Comparison of ENCODE assay signal across 8 cellular contexts in genomic region chr22:17243524-17243923, GRCh38. TPM values are rescaled to one million over a fixed set of nuclear protein-coding genes. Genes with fewer than 3 reads are reported as not detected.
DNase-seq lines count a peak whose midpoint lies in the region; ATAC-seq, FAIRE-seq and TF ChIP-seq lines count a peak whose summit lies in the region.

No MANE protein-coding gene starts in this region.

- intact Hi-C loops in right lobe of liver (cut with DNase I) (no loop called here), HepG2 (cut with micrococcal nuclease; ENCODE audit: unreplicated experiment) (no loop called here), sciatic nerve (cut with DNase I) (no loop called here)

- H3K4me1 Mint-ChIP-seq in T-helper 17 cell, result no peaks in the 10 kb centered on the region
- H3K4me1 Mint-ChIP-seq in immature natural killer cell, result no peaks in the 10 kb centered on the region

- no peak for TF ChIP-seq RAD21 in HepG2 (CRISPR knock-in tag; IDR thresholded peaks at IDR 0.05)

- no peaks in the 10 kb centered on the region for H3K4me1 ChIP-seq in right lobe of liver
- no peaks in the 10 kb centered on the region for H3K4me1 ChIP-seq in HepG2 (ENCODE audit: insufficient read depth, low read length)

- DNase-seq in right lobe of liver, result no peak
- no peak for DNase-seq in HepG2 (ENCODE audit: low spot score)
- DNase-seq in T-helper 17 cell, result no peak
- no peak for DNase-seq in sciatic nerve (ENCODE audit: low spot score)
- DNase-seq in cerebellar nuclear complex (lab: John Stamatoyannopoulos, UW), result no peak
- DNase-seq in coronary artery (ENCODE audit: low spot score), result no peak
- no peak for DNase-seq in immature natural killer cell

- H4K20me1 ChIP-seq in HepG2 (ENCODE audit: insufficient read depth, low read length), result no peaks in the 10 kb centered on the region

- no peak overlapping the region for H3K4me2 ChIP-seq in HepG2 (ENCODE audit: low read depth, low read length)

- TF ChIP-seq CTCF in right lobe of liver (IDR thresholded peaks at IDR 0.05), result no peak
- TF ChIP-seq CTCF in HepG2 (CRISPR knock-in tag; IDR thresholded peaks at IDR 0.05), result no peak
- no peak for TF ChIP-seq CTCF in coronary artery (IDR thresholded peaks at IDR 0.05)

- H3K36me3 ChIP-seq in right lobe of liver (no peaks in the 10 kb centered on the region), HepG2 (replicated peaks in 1 of 2; ENCODE audit: control insufficient read depth in 1 of 2, insufficient read depth in 2 of 2, low read length in 2 of 2) (no peaks in the 10 kb centered on the region)

- no peaks in the 10 kb centered on the region for H3K9me3 ChIP-seq in right lobe of liver
- H3K9me3 ChIP-seq in HepG2 (ENCODE audit: low read length), result no peaks in the 10 kb centered on the region
- no peaks in the 10 kb centered on the region for H3K9me3 ChIP-seq in T-helper 17 cell (ENCODE audit: control insufficient read depth, low read length, poor library complexity, severe bottlenecking)

- CTCF ChIA-PET in HepG2 (lab: Yijun Ruan, JAX; ENCODE audit: low intra/inter-chr PET ratio, low total read pairs), result no interaction called here

- no peaks in the 10 kb centered on the region for H3K9me3 Mint-ChIP-seq in immature natural killer cell

- H3K36me3 Mint-ChIP-seq in T-helper 17 cell (ENCODE audit: low read depth) (no peaks in the 10 kb centered on the region), immature natural killer cell (no peaks in the 10 kb centered on the region)

- H3K4me3 Mint-ChIP-seq in T-helper 17 cell (no peak overlapping the region), immature natural killer cell (no peak overlapping the region)

- H2AFZ ChIP-seq in HepG2 (ENCODE audit: low read length), result no peak overlapping the region

- in situ Hi-C loops in HepG2 (cut with HindIII; ENCODE audit: extremely low pct_ligation_motif_present, low pct_unique_long_range_greater_than_20kb), result no loop called here

- FAIRE-seq in HepG2 (lab: Jason Lieb, UNC), result no peak

- H3K27ac Mint-ChIP-seq in T-helper 17 cell (no peak overlapping the region), immature natural killer cell (peak overlapping the region in 1 of 6 donors; percentile 56)

- TF ChIP-seq POLR2A in right lobe of liver (IDR thresholded peaks at IDR 0.05) (no peak), HepG2 (IDR thresholded peaks at IDR 0.05; ENCODE audit: insufficient read depth in 1 of 2, low read depth in 2 of 2, low read length in 2 of 2) (no peak)

- no peaks in the 10 kb centered on the region for H3K27me3 Mint-ChIP-seq in T-helper 17 cell
- H3K27me3 Mint-ChIP-seq in immature natural killer cell (ENCODE audit: low read depth in 3 of 3), result peaks cover 0 to 2% (median 0%) of the 10 kb centered on the region in 3 donors

- no TSS peak for BruUV-seq in HepG2 (replicated peaks; lab: Mats Ljungman, UMichigan)

- POLR2A ChIA-PET in HepG2 (lab: Yijun Ruan, JAX), result no interaction called here

- 78% methylated on average over 3 of the region's 6 CpGs for WGBS in right lobe of liver (ENCODE audit: insufficient coverage, low coverage, low lambda C conversion rate, missing lambda C conversion rate)
- 6% methylated on average over 6 of the region's 6 CpGs for WGBS in HepG2 (ENCODE audit: low lambda C conversion rate)

- ATAC-seq in right lobe of liver (peak; percentile 58 to 64 (median 64)), HepG2 (no peak), HG02973 (IDR thresholded peaks at IDR 0.05; ENCODE audit: unreplicated experiment) (peak; percentile 85), T-helper 17 cell (peak; percentile 63), sciatic nerve (peak; percentile 67)

- H3K79me2 ChIP-seq in HepG2 (ENCODE audit: insufficient read depth, low read length), result no peaks in the 10 kb centered on the region

- H3K9ac ChIP-seq in HepG2 (ENCODE audit: insufficient read depth, low read depth, low read length), result no peak overlapping the region

- H3K4me3 ChIP-seq in right lobe of liver (no peak overlapping the region), HepG2 (replicated peaks in 1 of 3; ENCODE audit: insufficient read depth in 1 of 3, low read depth in 2 of 3, low read length in 3 of 3) (no peak overlapping the region), coronary artery (no peak overlapping the region)

- H3K27ac ChIP-seq in right lobe of liver (no peak overlapping the region), HepG2 (ENCODE audit: extremely low read length, insufficient read depth, low read length) (no peak overlapping the region), coronary artery (no peak overlapping the region)

- H3K27me3 ChIP-seq in right lobe of liver (no peaks in the 10 kb centered on the region), HepG2 (ENCODE audit: control insufficient read depth in 1 of 2, insufficient read depth in 2 of 2, low read length in 2 of 2) (no peaks in the 10 kb centered on the region)

- TF ChIP-seq EP300 in HepG2 (IDR thresholded peaks at IDR 0.05; ENCODE audit: low read depth in 2 of 2, low read length in 2 of 2) (no peak), HepG2 (CRISPR knock-in tag; IDR thresholded peaks at IDR 0.05; ENCODE audit: borderline replicate concordance) (no peak)

TF ChIP-seq in HepG2, 621 proteins besides CTCF, POLR2A, EP300 and RAD21:
- TF ChIP-seq MTF2 (CRISPR knock-in tag; IDR thresholded peaks at IDR 0.05; ENCODE audit: borderline replicate concordance), result no peak
- no peak for TF ChIP-seq ATM (IDR thresholded peaks at IDR 0.05; ENCODE audit: borderline replicate concordance)
- TF ChIP-seq IRF9 (CRISPR knock-in tag; IDR thresholded peaks at IDR 0.05; ENCODE audit: borderline replicate concordance), result no peak
- TF ChIP-seq POLR2AphosphoS5 (IDR thresholded peaks at IDR 0.05; ENCODE audit: low read depth, low read length), result no peak
- TF ChIP-seq ZBTB7B (CRISPR knock-in tag; IDR thresholded peaks at IDR 0.05), result no peak
- no peak for TF ChIP-seq KMT2B (CRISPR knock-in tag; IDR thresholded peaks at IDR 0.05)

RNA-seq across cellular contexts. Expression of gene ADA2, which starts 24.3 kb away (rescaled TPM):
- total RNA-seq in right lobe of liver, result 10 to 100 TPM in 2 of 6 experiments, 1 to 10 TPM in 4; 5.3 to 25.8 (median 8.8) TPM
- not detected in 2 replicates for total RNA-seq in HepG2 (2016; rRNA removed; fragmentation: Illumina TruSeq; extraction: Trizol)
- total RNA-seq in HepG2 (2016; cell fraction: cytosol; rRNA removed; fragmentation: Illumina TruSeq; extraction: Trizol; ENCODE audit: low read depth), result not detected in 2 replicates
- total RNA-seq in HepG2 (2016; cell fraction: insoluble cytoplasmic fraction; rRNA removed; fragmentation: Illumina TruSeq; extraction: Trizol), result not detected in 2 replicates
- not detected in 2 replicates for total RNA-seq in HepG2 (2016; cell fraction: membrane; rRNA removed; fragmentation: Illumina TruSeq; extraction: Trizol)
- not detected in 2 replicates for total RNA-seq in HepG2 (2016; cell fraction: nucleus; rRNA removed; fragmentation: Illumina TruSeq; extraction: Trizol)
- polyA plus RNA-seq in HepG2 (2011; rRNA removed), result not detected in 2 replicates
- polyA plus RNA-seq in HepG2 (2011; cell fraction: cytosol; rRNA removed), result not detected in 2 replicates
- polyA plus RNA-seq in HepG2 (2011; cell fraction: nucleus; rRNA removed), result not detected in 2 replicates
- polyA plus RNA-seq in HepG2 (2012), result not detected in 2 replicates
- polyA plus RNA-seq in HepG2 (2016; cell fraction: cytosol; fragmentation: Illumina TruSeq; extraction: Trizol; ENCODE audit: low read depth), result not detected in 2 replicates
- not detected in 2 replicates for polyA plus RNA-seq in HepG2 (2016; cell fraction: insoluble cytoplasmic fraction; fragmentation: Illumina TruSeq; extraction: Trizol; ENCODE audit: low read depth)
- not detected in 2 replicates for polyA plus RNA-seq in HepG2 (2016; cell fraction: membrane; fragmentation: Illumina TruSeq; extraction: Trizol; ENCODE audit: low read depth)
- polyA plus RNA-seq in HepG2 (2016; cell fraction: nucleus; fragmentation: Illumina TruSeq; extraction: Trizol; ENCODE audit: insufficient read depth, low read depth), result not detected in 2 replicates
- not detected in 2 replicates for polyA minus RNA-seq in HepG2 (2011; rRNA and poly(A)+ RNA removed; ENCODE audit: low replicate concordance)
- not detected in 2 replicates for polyA minus RNA-seq in HepG2 (2011; cell fraction: cytosol; rRNA and poly(A)+ RNA removed)
- polyA minus RNA-seq in HepG2 (2011; cell fraction: nucleus; rRNA and poly(A)+ RNA removed), result not detected in 2 replicates
- 10 to 100 TPM; 57.2 to 88.5 TPM for total RNA-seq in T-helper 17 cell
- total RNA-seq in sciatic nerve, result 29.6 TPM
- polyA plus RNA-seq in immature natural killer cell, result 100 to 1,000 TPM in 2 of 3 donors, 10 to 100 TPM in 1; 45.2 to 128 (median 104) TPM
